14 cellular contexts compared by ENCODE assay signal in genomic region chr2:238948765-238949641, GRCh38.
A peak's percentile ranks its signal among the peaks of the same experiment; 100 is the strongest.
DNase-seq lines count a peak whose midpoint lies in the region; ATAC-seq, FAIRE-seq and TF ChIP-seq lines count a peak whose summit lies in the region.
"Had no signal": no experiment of that assay in that cellular context is flagged by ENCODE, and none has a peak within 500 bp of the region (broad histone marks: within the 10 kb centered on the region; RNA-seq: fewer than 3 reads in every experiment).

No MANE protein-coding gene starts in this region.

- no peaks in the 10 kb centered on the region for H3K36me3 ChIP-seq in right atrium auricular region
- no peaks in the 10 kb centered on the region for H3K36me3 ChIP-seq in vagina

- H3K9me3 ChIP-seq in right atrium auricular region: no peaks in the 10 kb centered on the region
- H3K9me3 ChIP-seq in vagina: no peaks in the 10 kb centered on the region

- peak; percentile 34 for DNase-seq in right atrium auricular region (ENCODE audit: low spot score)
- no peak for DNase-seq in Right ventricle myocardium superior
- peak; percentile 3 for DNase-seq in activated CD4-positive, alpha-beta memory T cell treated with anti-CD3 and anti-CD28 coated beads for 36 hours
- DNase-seq in kidney tubule cell (ENCODE audit: low spot score): peak; percentile 59
- peak; percentile 58 to 62 for DNase-seq in vagina (ENCODE audit: extremely low spot score in 2 of 2)
- DNase-seq in GM20000 (ENCODE audit: low spot score): no peak
- DNase-seq in GM19239 (ENCODE audit: insufficient read length, low spot score): no peak
- DNase-seq in NCI-H187 treated with DMSO at 0.1 percent for 48 hours (lab: John Stamatoyannopoulos, UW): no peak
- DNase-seq: activated CD4-positive, alpha-beta T cell treated with anti-CD3 and anti-CD28 coated beads, Interleukin-2, amount 50 U/mL, for 48 hours; DMS153; stimulated activated CD4-positive, alpha-beta T cell treated with anti-CD3 and anti-CD28 coated beads, Interleukin-15, amount 100 ng/mL, for 24 hours; T-helper 9 cell; trophoblast cell had no signal

- FAIRE-seq in GM19239 (lab: Jason Lieb, UNC): no peak

- no peak overlapping the region for H3K4me3 Mint-ChIP-seq in activated CD4-positive, alpha-beta memory T cell treated with anti-CD3 and anti-CD28 coated beads for 36 hours
- H3K4me3 Mint-ChIP-seq: activated naive CD8-positive, alpha-beta T cell had no signal

- H3K27ac ChIP-seq in right atrium auricular region (no peak overlapping the region), vagina (peak overlapping the region; percentile 59)

- ATAC-seq in Right ventricle myocardium superior (ENCODE audit: poor library complexity): no peak

- no peak overlapping the region for H3K27ac Mint-ChIP-seq in activated CD4-positive, alpha-beta memory T cell treated with anti-CD3 and anti-CD28 coated beads for 36 hours
- H3K27ac Mint-ChIP-seq: activated naive CD8-positive, alpha-beta T cell had no signal

- H3K4me1 ChIP-seq in right atrium auricular region (peaks cover 0 to 11% of the 10 kb centered on the region in 2 donors), vagina (peaks cover 27% of the 10 kb centered on the region)

- intact Hi-C loops in Right ventricle myocardium superior (cut with DNase I) (no loop called here), vagina (cut with DNase I) (no loop called here)
- intact Hi-C loops in activated CD4-positive, alpha-beta memory T cell treated with anti-CD3 and anti-CD28 coated beads for 36 hours (cut with micrococcal nuclease): no loop called here

- H3K36me3 Mint-ChIP-seq in activated CD4-positive, alpha-beta memory T cell treated with anti-CD3 and anti-CD28 coated beads for 36 hours: no peaks in the 10 kb centered on the region
- H3K36me3 Mint-ChIP-seq: activated naive CD8-positive, alpha-beta T cell had no signal

- TF ChIP-seq CTCF in right atrium auricular region (IDR thresholded peaks at IDR 0.05) (no peak), vagina (IDR thresholded peaks at IDR 0.05) (no peak), GM20000 (IDR thresholded peaks at IDR 0.05; ENCODE audit: extremely low read depth, missing control alignments) (no peak)

- POLR2A ChIA-PET in activated CD4-positive, alpha-beta memory T cell treated with anti-CD3 and anti-CD28 coated beads for 36 hours (lab: Charles Lee): no interaction called here

- H3K4me3 ChIP-seq in right atrium auricular region (no peak overlapping the region), vagina (no peak overlapping the region)

- CTCF ChIA-PET in activated CD4-positive, alpha-beta memory T cell treated with anti-CD3 and anti-CD28 coated beads for 36 hours (lab: Charles Lee): no interaction called here

- H3K4me1 Mint-ChIP-seq in activated CD4-positive, alpha-beta memory T cell treated with anti-CD3 and anti-CD28 coated beads for 36 hours (ENCODE audit: low read depth): peaks cover 13% of the 10 kb centered on the region

- H3K27me3 ChIP-seq in right atrium auricular region: no peaks in the 10 kb centered on the region
- no peaks in the 10 kb centered on the region for H3K27me3 ChIP-seq in vagina

- peaks cover 2% of the 10 kb centered on the region for H3K27me3 Mint-ChIP-seq in activated CD4-positive, alpha-beta memory T cell treated with anti-CD3 and anti-CD28 coated beads for 36 hours

- TF ChIP-seq POLR2A in vagina (IDR thresholded peaks at IDR 0.05): no peak

- no peaks in the 10 kb centered on the region for H3K9me3 Mint-ChIP-seq in activated CD4-positive, alpha-beta memory T cell treated with anti-CD3 and anti-CD28 coated beads for 36 hours

Comparison
In these comparisons a context has a peak if more than half of its experiments do, and no peak if none do; other contexts are left out.
1. DNase-seq: peak in right atrium auricular region (single experiment), activated CD4-positive, alpha-beta memory T cell treated with anti-CD3 and anti-CD28 coated beads for 36 hours (single experiment), kidney tubule cell (single experiment) and vagina (2 of 2); none in Right ventricle myocardium superior (single experiment), GM20000 (single experiment), GM19239 (single experiment) and NCI-H187 treated with DMSO at 0.1 percent for 48 hours (single experiment).